1 cellular context compared by ENCODE assay signal in the genomic region with DNA sequence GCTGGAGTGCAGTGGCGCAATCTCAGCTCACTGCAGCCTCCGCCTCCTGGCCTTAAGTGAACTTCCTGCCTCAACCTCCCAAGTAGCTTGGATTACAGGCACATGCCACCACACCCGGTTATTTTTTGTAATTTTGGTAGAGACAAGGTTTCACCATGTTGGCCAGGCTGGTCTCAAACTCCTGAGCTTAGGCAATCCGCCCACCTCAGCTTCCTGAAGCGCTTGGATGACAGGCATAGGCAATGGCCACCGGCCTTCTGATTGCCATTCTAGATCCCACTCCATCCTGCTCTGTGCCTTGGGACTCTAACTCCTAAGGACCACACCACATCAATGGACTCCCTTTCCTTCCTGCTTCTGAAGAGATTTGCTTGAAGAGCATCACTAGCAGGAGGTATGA.
TF ChIP-seq lines count a peak whose summit lies in the region.

No MANE protein-coding gene starts in this region.

TF ChIP-seq in H1, 55 proteins besides CTCF, POLR2A, EP300 and RAD21 (continued from another document):
- TF ChIP-seq, protein P1, sequence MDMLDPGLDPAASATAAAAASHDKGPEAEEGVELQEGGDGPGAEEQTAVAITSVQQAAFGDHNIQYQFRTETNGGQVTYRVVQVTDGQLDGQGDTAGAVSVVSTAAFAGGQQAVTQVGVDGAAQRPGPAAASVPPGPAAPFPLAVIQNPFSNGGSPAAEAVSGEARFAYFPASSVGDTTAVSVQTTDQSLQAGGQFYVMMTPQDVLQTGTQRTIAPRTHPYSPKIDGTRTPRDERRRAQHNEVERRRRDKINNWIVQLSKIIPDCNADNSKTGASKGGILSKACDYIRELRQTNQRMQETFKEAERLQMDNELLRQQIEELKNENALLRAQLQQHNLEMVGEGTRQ (IDR thresholded peaks at IDR 0.05; ENCODE audit: low read length) = no peak
- TF ChIP-seq MAFK (IDR thresholded peaks at IDR 0.05; ENCODE audit: low read depth, low read length) = no peak
- no peak for TF ChIP-seq GTF2F1 (IDR thresholded peaks at IDR 0.05; ENCODE audit: borderline replicate concordance, low read depth, low read length)
- no peak for TF ChIP-seq KDM4A (IDR thresholded peaks at IDR 0.05; ENCODE audit: low read depth, low read length, severe bottlenecking)
- no peak for TF ChIP-seq ASH2L (IDR thresholded peaks at IDR 0.05; ENCODE audit: low read length)
- no peak for TF ChIP-seq EZH2 (IDR thresholded peaks at IDR 0.05; ENCODE audit: low read depth, low read length, severe bottlenecking)
- TF ChIP-seq CTBP2 (IDR thresholded peaks at IDR 0.05; ENCODE audit: borderline replicate concordance, insufficient read depth, insufficient read length, low read length) = no peak
- no peak for TF ChIP-seq SP1 (IDR thresholded peaks at IDR 0.05; ENCODE audit: low read depth, low read length)
- no peak for TF ChIP-seq TEAD4 (IDR thresholded peaks at IDR 0.05; ENCODE audit: low read depth, low read length)
- no peak for TF ChIP-seq GABPA (IDR thresholded peaks at IDR 0.05; ENCODE audit: borderline replicate concordance, insufficient read depth, low read length)
- TF ChIP-seq CHD1 (IDR thresholded peaks at IDR 0.05; ENCODE audit: low read depth, low read length) = no peak
- TF ChIP-seq YY1 (IDR thresholded peaks at IDR 0.05; ENCODE audit: low read depth, low read length) = no peak
- no peak for TF ChIP-seq SRF (IDR thresholded peaks at IDR 0.05; ENCODE audit: low read depth, low read length)
- TF ChIP-seq, protein P2, sequence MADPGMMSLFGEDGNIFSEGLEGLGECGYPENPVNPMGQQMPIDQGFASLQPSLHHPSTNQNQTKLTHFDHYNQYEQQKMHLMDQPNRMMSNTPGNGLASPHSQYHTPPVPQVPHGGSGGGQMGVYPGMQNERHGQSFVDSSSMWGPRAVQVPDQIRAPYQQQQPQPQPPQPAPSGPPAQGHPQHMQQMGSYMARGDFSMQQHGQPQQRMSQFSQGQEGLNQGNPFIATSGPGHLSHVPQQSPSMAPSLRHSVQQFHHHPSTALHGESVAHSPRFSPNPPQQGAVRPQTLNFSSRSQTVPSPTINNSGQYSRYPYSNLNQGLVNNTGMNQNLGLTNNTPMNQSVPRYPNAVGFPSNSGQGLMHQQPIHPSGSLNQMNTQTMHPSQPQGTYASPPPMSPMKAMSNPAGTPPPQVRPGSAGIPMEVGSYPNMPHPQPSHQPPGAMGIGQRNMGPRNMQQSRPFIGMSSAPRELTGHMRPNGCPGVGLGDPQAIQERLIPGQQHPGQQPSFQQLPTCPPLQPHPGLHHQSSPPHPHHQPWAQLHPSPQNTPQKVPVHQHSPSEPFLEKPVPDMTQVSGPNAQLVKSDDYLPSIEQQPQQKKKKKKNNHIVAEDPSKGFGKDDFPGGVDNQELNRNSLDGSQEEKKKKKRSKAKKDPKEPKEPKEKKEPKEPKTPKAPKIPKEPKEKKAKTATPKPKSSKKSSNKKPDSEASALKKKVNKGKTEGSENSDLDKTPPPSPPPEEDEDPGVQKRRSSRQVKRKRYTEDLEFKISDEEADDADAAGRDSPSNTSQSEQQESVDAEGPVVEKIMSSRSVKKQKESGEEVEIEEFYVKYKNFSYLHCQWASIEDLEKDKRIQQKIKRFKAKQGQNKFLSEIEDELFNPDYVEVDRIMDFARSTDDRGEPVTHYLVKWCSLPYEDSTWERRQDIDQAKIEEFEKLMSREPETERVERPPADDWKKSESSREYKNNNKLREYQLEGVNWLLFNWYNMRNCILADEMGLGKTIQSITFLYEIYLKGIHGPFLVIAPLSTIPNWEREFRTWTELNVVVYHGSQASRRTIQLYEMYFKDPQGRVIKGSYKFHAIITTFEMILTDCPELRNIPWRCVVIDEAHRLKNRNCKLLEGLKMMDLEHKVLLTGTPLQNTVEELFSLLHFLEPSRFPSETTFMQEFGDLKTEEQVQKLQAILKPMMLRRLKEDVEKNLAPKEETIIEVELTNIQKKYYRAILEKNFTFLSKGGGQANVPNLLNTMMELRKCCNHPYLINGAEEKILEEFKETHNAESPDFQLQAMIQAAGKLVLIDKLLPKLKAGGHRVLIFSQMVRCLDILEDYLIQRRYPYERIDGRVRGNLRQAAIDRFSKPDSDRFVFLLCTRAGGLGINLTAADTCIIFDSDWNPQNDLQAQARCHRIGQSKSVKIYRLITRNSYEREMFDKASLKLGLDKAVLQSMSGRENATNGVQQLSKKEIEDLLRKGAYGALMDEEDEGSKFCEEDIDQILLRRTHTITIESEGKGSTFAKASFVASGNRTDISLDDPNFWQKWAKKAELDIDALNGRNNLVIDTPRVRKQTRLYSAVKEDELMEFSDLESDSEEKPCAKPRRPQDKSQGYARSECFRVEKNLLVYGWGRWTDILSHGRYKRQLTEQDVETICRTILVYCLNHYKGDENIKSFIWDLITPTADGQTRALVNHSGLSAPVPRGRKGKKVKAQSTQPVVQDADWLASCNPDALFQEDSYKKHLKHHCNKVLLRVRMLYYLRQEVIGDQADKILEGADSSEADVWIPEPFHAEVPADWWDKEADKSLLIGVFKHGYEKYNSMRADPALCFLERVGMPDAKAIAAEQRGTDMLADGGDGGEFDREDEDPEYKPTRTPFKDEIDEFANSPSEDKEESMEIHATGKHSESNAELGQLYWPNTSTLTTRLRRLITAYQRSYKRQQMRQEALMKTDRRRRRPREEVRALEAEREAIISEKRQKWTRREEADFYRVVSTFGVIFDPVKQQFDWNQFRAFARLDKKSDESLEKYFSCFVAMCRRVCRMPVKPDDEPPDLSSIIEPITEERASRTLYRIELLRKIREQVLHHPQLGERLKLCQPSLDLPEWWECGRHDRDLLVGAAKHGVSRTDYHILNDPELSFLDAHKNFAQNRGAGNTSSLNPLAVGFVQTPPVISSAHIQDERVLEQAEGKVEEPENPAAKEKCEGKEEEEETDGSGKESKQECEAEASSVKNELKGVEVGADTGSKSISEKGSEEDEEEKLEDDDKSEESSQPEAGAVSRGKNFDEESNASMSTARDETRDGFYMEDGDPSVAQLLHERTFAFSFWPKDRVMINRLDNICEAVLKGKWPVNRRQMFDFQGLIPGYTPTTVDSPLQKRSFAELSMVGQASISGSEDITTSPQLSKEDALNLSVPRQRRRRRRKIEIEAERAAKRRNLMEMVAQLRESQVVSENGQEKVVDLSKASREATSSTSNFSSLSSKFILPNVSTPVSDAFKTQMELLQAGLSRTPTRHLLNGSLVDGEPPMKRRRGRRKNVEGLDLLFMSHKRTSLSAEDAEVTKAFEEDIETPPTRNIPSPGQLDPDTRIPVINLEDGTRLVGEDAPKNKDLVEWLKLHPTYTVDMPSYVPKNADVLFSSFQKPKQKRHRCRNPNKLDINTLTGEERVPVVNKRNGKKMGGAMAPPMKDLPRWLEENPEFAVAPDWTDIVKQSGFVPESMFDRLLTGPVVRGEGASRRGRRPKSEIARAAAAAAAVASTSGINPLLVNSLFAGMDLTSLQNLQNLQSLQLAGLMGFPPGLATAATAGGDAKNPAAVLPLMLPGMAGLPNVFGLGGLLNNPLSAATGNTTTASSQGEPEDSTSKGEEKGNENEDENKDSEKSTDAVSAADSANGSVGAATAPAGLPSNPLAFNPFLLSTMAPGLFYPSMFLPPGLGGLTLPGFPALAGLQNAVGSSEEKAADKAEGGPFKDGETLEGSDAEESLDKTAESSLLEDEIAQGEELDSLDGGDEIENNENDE (IDR thresholded peaks at IDR 0.05; ENCODE audit: insufficient replicate concordance, low read length) = no peak
- no peak for TF ChIP-seq NANOG (IDR thresholded peaks at IDR 0.05; ENCODE audit: insufficient read depth, low read depth, low read length, poor library complexity, severe bottlenecking)
- no peak for TF ChIP-seq SP4 (IDR thresholded peaks at IDR 0.05; ENCODE audit: low read length)
- no peak for TF ChIP-seq KDM1A (IDR thresholded peaks at IDR 0.05; ENCODE audit: borderline replicate concordance, low read length)
